Comparison of ENCODE assay signal across 13 cellular contexts in the genomic region with DNA sequence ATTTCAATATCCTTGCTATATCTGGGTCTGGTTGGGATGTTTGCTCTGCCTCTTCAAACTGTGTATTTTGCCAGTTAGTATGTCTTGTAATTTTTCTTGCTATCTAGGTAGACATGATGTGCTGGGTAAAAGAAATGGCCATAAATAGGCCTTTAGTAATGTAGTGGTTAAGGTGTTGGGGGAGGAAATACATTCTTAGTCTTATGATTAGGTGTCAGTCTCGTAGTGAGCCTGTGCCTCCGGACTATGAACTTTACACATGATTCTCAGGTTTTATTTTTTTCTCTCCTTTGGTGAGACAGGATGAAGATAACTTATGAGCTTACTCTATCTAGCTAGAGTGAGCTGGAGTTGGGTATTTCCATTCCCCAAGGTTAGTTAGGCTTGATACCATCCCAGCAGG. TPM values are rescaled to one million over a fixed set of nuclear protein-coding genes. Genes with fewer than 3 reads are reported as not detected.
DNase-seq lines count a peak whose midpoint lies in the region; ATAC-seq and TF ChIP-seq lines count a peak whose summit lies in the region.
"Had no signal": no experiment of that assay in that cellular context is flagged by ENCODE, and none has a peak within 500 bp of the region (broad histone marks: within the 10 kb centered on the region; RNA-seq: fewer than 3 reads in every experiment).

No MANE protein-coding gene starts in this region.

- no peak for TF ChIP-seq CTCF in GM12865 (IDR thresholded peaks at IDR 0.05; ENCODE audit: insufficient read depth, low read depth, low read length, missing control alignments)
- no peak for TF ChIP-seq CTCF in right atrium auricular region (IDR thresholded peaks at IDR 0.05)

- peaks cover 7% of the 10 kb centered on the region for H3K4me1 Mint-ChIP-seq in activated CD4-positive, alpha-beta memory T cell treated with anti-CD3 and anti-CD28 coated beads, Interleukin-2, amount 10 ng/mL, durations not matched to agents 7 days and 5 days

- ATAC-seq in GM19324 (IDR thresholded peaks at IDR 0.05; ENCODE audit: low FRiP score, unreplicated experiment), result peak; percentile 78
- peak; percentile 83 for ATAC-seq in HG02623 (IDR thresholded peaks at IDR 0.05; ENCODE audit: unreplicated experiment)
- ATAC-seq in HG03354 (IDR thresholded peaks at IDR 0.05; ENCODE audit: poor library complexity, severe bottlenecking, unreplicated experiment), result peak; percentile 67

- POLR2A ChIA-PET in activated CD4-positive, alpha-beta memory T cell treated with anti-CD3 and anti-CD28 coated beads, Interleukin-2, amount 10 ng/mL, durations not matched to agents 7 days and 5 days (lab: Charles Lee), result no interaction called here

- no peak overlapping the region for H3K27ac Mint-ChIP-seq in activated CD4-positive, alpha-beta memory T cell treated with anti-CD3 and anti-CD28 coated beads, Interleukin-2, amount 10 ng/mL, durations not matched to agents 7 days and 5 days

- no peaks in the 10 kb centered on the region for H3K9me3 Mint-ChIP-seq in activated CD4-positive, alpha-beta memory T cell treated with anti-CD3 and anti-CD28 coated beads, Interleukin-2, amount 10 ng/mL, durations not matched to agents 7 days and 5 days

- no peaks in the 10 kb centered on the region for H3K4me1 ChIP-seq in right atrium auricular region

- H3K9me3 ChIP-seq in right atrium auricular region, result peaks cover 0 to 12% of the 10 kb centered on the region in 2 donors

- H3K36me3 ChIP-seq in right atrium auricular region, result no peaks in the 10 kb centered on the region

- no peaks in the 10 kb centered on the region for H3K36me3 Mint-ChIP-seq in activated CD4-positive, alpha-beta memory T cell treated with anti-CD3 and anti-CD28 coated beads, Interleukin-2, amount 10 ng/mL, durations not matched to agents 7 days and 5 days (ENCODE audit: low read depth)

- H3K4me3 ChIP-seq in GM12865 (ENCODE audit: low read depth, low read length) (no peak overlapping the region), right atrium auricular region (no peak overlapping the region)
- H3K4me3 ChIP-seq: skin epidermis had no signal

- H3K27me3 Mint-ChIP-seq in activated CD4-positive, alpha-beta memory T cell treated with anti-CD3 and anti-CD28 coated beads, Interleukin-2, amount 10 ng/mL, durations not matched to agents 7 days and 5 days, result peaks cover 4% of the 10 kb centered on the region

- H3K4me3 Mint-ChIP-seq in activated CD4-positive, alpha-beta memory T cell treated with anti-CD3 and anti-CD28 coated beads, Interleukin-2, amount 10 ng/mL, durations not matched to agents 7 days and 5 days, result no peak overlapping the region

- no peaks in the 10 kb centered on the region for H3K27me3 ChIP-seq in right atrium auricular region

- CTCF ChIA-PET in activated CD4-positive, alpha-beta memory T cell treated with anti-CD3 and anti-CD28 coated beads, Interleukin-2, amount 10 ng/mL, durations not matched to agents 7 days and 5 days (lab: Charles Lee), result interaction anchor here (1.2 kb wide), 1 partner anchor 18 kb away, joined by 4 read pairs; no protein-coding TSS in a partner anchor

- no peak overlapping the region for H3K27ac ChIP-seq in right atrium auricular region
- H3K27ac ChIP-seq: skin epidermis had no signal

- DNase-seq in GM12865 (ENCODE audit: low read depth), result peak; percentile 77
- DNase-seq in mucosa of gallbladder (ENCODE audit: low spot score), result no peak
- DNase-seq in right atrium auricular region (ENCODE audit: low spot score), result no peak
- no peak for DNase-seq in activated CD4-positive, alpha-beta memory T cell treated with anti-CD3 and anti-CD28 coated beads, Interleukin-2, amount 10 ng/mL, durations not matched to agents 7 days and 5 days
- DNase-seq in medulla oblongata (ENCODE audit: extremely low spot score), result no peak
- DNase-seq: ACHN, activated T-cell treated with anti-CD3 and anti-CD28 coated beads for 4 hours, DMS79 treated with DMSO at 0.1 percent for 48 hours, Karpas-422 had no signal

RNA-seq across cellular contexts. Expression of a gene that starts 32.4 kb away (rescaled TPM):
- total RNA-seq in mucosa of gallbladder (0.89 TPM), right atrium auricular region (not detected)
- not detected for total RNA-seq in activated CD4-positive, alpha-beta memory T cell treated with anti-CD3 and anti-CD28 coated beads, Interleukin-2, amount 10 ng/mL, durations not matched to agents 7 days and 5 days
